In the genomic region with DNA sequence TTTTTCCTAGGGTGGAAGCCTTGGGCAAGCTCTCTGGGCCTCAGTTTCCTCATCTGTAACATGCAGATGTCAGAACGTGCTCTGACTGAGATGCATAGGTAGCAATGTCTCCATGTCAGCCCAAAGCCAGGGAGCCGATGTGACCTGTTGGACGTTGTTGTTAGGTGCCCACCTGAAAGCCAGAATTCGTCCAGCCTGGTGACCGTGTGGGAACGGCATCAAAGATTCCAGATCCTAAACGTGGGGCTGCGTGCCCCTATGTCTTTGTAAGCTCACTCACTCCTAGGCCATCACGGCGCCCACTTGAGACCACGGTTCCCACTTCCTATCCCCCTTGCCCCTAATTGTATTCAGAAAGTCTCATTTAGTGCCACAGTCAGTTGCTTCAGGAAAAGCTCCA, we compare ENCODE assay signal across 1 cellular context.
TF ChIP-seq lines count a peak whose summit lies in the region.

No MANE protein-coding gene starts in this region.

TF ChIP-seq in GM23338, 12 proteins besides CTCF, POLR2A, EP300 and RAD21:
- TF ChIP-seq, protein P1, sequence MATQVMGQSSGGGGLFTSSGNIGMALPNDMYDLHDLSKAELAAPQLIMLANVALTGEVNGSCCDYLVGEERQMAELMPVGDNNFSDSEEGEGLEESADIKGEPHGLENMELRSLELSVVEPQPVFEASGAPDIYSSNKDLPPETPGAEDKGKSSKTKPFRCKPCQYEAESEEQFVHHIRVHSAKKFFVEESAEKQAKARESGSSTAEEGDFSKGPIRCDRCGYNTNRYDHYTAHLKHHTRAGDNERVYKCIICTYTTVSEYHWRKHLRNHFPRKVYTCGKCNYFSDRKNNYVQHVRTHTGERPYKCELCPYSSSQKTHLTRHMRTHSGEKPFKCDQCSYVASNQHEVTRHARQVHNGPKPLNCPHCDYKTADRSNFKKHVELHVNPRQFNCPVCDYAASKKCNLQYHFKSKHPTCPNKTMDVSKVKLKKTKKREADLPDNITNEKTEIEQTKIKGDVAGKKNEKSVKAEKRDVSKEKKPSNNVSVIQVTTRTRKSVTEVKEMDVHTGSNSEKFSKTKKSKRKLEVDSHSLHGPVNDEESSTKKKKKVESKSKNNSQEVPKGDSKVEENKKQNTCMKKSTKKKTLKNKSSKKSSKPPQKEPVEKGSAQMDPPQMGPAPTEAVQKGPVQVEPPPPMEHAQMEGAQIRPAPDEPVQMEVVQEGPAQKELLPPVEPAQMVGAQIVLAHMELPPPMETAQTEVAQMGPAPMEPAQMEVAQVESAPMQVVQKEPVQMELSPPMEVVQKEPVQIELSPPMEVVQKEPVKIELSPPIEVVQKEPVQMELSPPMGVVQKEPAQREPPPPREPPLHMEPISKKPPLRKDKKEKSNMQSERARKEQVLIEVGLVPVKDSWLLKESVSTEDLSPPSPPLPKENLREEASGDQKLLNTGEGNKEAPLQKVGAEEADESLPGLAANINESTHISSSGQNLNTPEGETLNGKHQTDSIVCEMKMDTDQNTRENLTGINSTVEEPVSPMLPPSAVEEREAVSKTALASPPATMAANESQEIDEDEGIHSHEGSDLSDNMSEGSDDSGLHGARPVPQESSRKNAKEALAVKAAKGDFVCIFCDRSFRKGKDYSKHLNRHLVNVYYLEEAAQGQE (IDR thresholded peaks at IDR 0.05; ENCODE audit: unreplicated experiment): no peak
- TF ChIP-seq, protein P2, sequence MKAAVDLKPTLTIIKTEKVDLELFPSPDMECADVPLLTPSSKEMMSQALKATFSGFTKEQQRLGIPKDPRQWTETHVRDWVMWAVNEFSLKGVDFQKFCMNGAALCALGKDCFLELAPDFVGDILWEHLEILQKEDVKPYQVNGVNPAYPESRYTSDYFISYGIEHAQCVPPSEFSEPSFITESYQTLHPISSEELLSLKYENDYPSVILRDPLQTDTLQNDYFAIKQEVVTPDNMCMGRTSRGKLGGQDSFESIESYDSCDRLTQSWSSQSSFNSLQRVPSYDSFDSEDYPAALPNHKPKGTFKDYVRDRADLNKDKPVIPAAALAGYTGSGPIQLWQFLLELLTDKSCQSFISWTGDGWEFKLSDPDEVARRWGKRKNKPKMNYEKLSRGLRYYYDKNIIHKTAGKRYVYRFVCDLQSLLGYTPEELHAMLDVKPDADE (IDR thresholded peaks at IDR 0.05): no peak
- no peak for TF ChIP-seq EZH2phosphoT487 (IDR thresholded peaks at IDR 0.05; ENCODE audit: unreplicated experiment)
- no peak for TF ChIP-seq POLR2AphosphoS5 (IDR thresholded peaks at IDR 0.05; ENCODE audit: low read depth)
- TF ChIP-seq JUNB (IDR thresholded peaks at IDR 0.05; ENCODE audit: unreplicated experiment): no peak
- no peak for TF ChIP-seq NANOG (IDR thresholded peaks at IDR 0.05; ENCODE audit: borderline replicate concordance)
- TF ChIP-seq ZNF114 (CRISPR knock-in tag; IDR thresholded peaks at IDR 0.05): no peak
- no peak for TF ChIP-seq STAT1 (IDR thresholded peaks at IDR 0.05; ENCODE audit: unreplicated experiment)
- no peak for TF ChIP-seq EZH2 (IDR thresholded peaks at IDR 0.05; ENCODE audit: low read depth, unreplicated experiment)
- no peak for TF ChIP-seq CREB1 (CRISPR knock-in tag; IDR thresholded peaks at IDR 0.05; ENCODE audit: low read depth)
- TF ChIP-seq ZNF331 (CRISPR knock-in tag; IDR thresholded peaks at IDR 0.05; ENCODE audit: low read depth): no peak
